18 cellular contexts compared by ENCODE assay signal in the genomic region with DNA sequence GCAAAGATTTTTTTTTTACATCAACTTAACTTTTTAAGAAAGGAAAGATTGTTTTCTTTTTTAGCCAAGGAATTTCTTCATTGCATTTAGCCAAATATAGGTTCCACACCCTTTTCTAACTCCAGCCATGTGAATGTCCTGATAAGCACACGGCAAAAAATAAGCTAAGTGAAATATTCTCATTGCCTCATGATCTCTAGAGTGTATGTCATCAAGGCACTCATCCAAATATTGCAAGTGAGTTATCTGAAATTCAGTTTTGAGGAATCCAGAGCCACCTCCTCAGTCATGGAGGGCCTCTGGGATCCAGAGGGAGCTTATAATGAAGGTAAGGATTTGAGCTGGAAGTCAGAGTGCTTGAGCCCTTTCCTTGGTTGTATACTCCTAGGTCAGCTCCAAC.
DNase-seq lines count a peak whose midpoint lies in the region; ATAC-seq and TF ChIP-seq lines count a peak whose summit lies in the region.
"Had no signal": no experiment of that assay in that cellular context is flagged by ENCODE, and none has a peak within 500 bp of the region (broad histone marks: within the 10 kb centered on the region; RNA-seq: fewer than 3 reads in every experiment).

No MANE protein-coding gene starts in this region.

- H3K4me1 ChIP-seq in right atrium auricular region (peaks cover 0 to 10% of the 10 kb centered on the region in 2 donors), A673 (ENCODE audit: insufficient read depth, low read length, poor library complexity, severe bottlenecking) (no peaks in the 10 kb centered on the region)
- H3K4me1 ChIP-seq: transverse colon had no signal

- peak; percentile 54 for ATAC-seq in Right ventricle myocardium superior (ENCODE audit: poor library complexity)
- peak; percentile 37 for ATAC-seq in left ventricle myocardium superior
- no peak for ATAC-seq in GM18909 (IDR thresholded peaks at IDR 0.05; ENCODE audit: poor library complexity, unreplicated experiment)
- ATAC-seq: activated naive CD4-positive, alpha-beta T cell treated with anti-CD3 and anti-CD28 coated beads, Interleukin-2, amount 50 U/mL, for 72 hours had no signal

- H3K27ac ChIP-seq in right atrium auricular region: no peak overlapping the region
- H3K27ac ChIP-seq in A673 (ENCODE audit: low read depth, low read length, poor library complexity, severe bottlenecking): no peak overlapping the region
- peak overlapping the region in 1 of 2 donors; percentile 11 for H3K27ac ChIP-seq in coronary artery
- H3K27ac ChIP-seq: transverse colon had no signal

- H3K36me3 ChIP-seq in right atrium auricular region: no peaks in the 10 kb centered on the region
- H3K36me3 ChIP-seq in A673 (ENCODE audit: insufficient read depth, low read length, poor library complexity, severe bottlenecking): no peaks in the 10 kb centered on the region
- H3K36me3 ChIP-seq: transverse colon had no signal

- TF ChIP-seq CTCF in right atrium auricular region (IDR thresholded peaks at IDR 0.05) (no peak), A673 (conservative IDR thresholded peaks at IDR 0.05; ENCODE audit: low read depth, low read length) (no peak), coronary artery (IDR thresholded peaks at IDR 0.05) (no peak)

- BruUV-seq in A673 (replicated peaks; lab: Mats Ljungman, UMichigan): no TSS peak

- DNase-seq in Right ventricle myocardium superior (no peak), right atrium auricular region (ENCODE audit: low spot score) (no peak), astrocyte of the hippocampus (ENCODE audit: low read depth, low spot score) (peak; percentile 21), left ventricle myocardium superior (no peak), T-helper 1 cell (no peak), A673 (ENCODE audit: low spot score) (no peak), coronary artery (ENCODE audit: low spot score) (no peak)
- DNase-seq: activated CD4-positive, alpha-beta T cell treated with anti-CD3 and anti-CD28 coated beads, Interleukin-2, amount 50 U/mL, for 4 hours; activated T-cell treated with anti-CD3 and anti-CD28 coated beads, Interleukin-2, amount 50 U/mL, for 1 hour; DMS79 treated with DMSO at 0.1 percent for 48 hours; naive B cell; NCI-H1436 treated with DMSO at 0.1 percent for 48 hours; stimulated activated CD4-positive, alpha-beta T cell treated with anti-CD3 and anti-CD28 coated beads, Interleukin-15, amount 100 ng/mL, for 24 hours; stimulated activated naive CD4-positive, alpha-beta T cell; transverse colon had no signal

- no peaks in the 10 kb centered on the region for H3K9me3 ChIP-seq in right atrium auricular region
- no peaks in the 10 kb centered on the region for H3K9me3 ChIP-seq in A673 (ENCODE audit: low read depth, low read length, poor library complexity, severe bottlenecking)
- H3K9me3 ChIP-seq: transverse colon had no signal

- CTCF ChIA-PET in A673 (lab: Charles Lee): interaction anchor here (0.7 kb wide), 1 partner anchor 1645 kb away, joined by 6 read pairs; no protein-coding TSS in a partner anchor

- H3K4me3 ChIP-seq in right atrium auricular region: no peak overlapping the region
- no peak overlapping the region for H3K4me3 ChIP-seq in A673 (ENCODE audit: low read depth, low read length, poor library complexity, severe bottlenecking)
- H3K4me3 ChIP-seq in coronary artery: no peak overlapping the region
- H3K4me3 ChIP-seq: lung, transverse colon had no signal

- POLR2A ChIA-PET in A673 (lab: Charles Lee; ENCODE audit: low non-redundant PET): no interaction called here

- H3K27me3 ChIP-seq in right atrium auricular region (no peaks in the 10 kb centered on the region), A673 (replicated peaks; ENCODE audit: insufficient read depth, low read depth, low read length, poor library complexity) (no peaks in the 10 kb centered on the region)
- H3K27me3 ChIP-seq: transverse colon had no signal

- intact Hi-C loops in Right ventricle myocardium superior (cut with DNase I) (no loop called here), left ventricle myocardium superior (cut with micrococcal nuclease) (no loop called here), A673 (cut with micrococcal nuclease; ENCODE audit: unreplicated experiment) (no loop called here)
